In the genomic region with DNA sequence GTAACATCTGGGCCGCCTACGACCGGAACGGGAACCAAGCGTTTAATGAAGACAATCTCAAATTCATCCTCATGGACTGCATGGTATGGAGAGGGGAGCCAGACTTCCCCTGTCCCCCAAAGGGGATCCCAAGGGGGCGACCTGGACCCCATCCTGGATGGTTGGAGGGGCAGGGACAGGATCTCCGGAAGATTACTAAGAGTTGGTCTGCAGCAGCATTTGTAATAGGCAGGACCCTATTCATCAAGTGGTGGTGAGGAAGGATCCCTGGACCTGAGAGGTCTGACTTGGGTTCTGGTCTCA, we compare ENCODE assay signal across 1 cellular context.
TF ChIP-seq lines count a peak whose summit lies in the region.

No MANE protein-coding gene starts in this region.

TF ChIP-seq in H1, 55 proteins besides CTCF, POLR2A, EP300 and RAD21:
- TF ChIP-seq, protein P1, sequence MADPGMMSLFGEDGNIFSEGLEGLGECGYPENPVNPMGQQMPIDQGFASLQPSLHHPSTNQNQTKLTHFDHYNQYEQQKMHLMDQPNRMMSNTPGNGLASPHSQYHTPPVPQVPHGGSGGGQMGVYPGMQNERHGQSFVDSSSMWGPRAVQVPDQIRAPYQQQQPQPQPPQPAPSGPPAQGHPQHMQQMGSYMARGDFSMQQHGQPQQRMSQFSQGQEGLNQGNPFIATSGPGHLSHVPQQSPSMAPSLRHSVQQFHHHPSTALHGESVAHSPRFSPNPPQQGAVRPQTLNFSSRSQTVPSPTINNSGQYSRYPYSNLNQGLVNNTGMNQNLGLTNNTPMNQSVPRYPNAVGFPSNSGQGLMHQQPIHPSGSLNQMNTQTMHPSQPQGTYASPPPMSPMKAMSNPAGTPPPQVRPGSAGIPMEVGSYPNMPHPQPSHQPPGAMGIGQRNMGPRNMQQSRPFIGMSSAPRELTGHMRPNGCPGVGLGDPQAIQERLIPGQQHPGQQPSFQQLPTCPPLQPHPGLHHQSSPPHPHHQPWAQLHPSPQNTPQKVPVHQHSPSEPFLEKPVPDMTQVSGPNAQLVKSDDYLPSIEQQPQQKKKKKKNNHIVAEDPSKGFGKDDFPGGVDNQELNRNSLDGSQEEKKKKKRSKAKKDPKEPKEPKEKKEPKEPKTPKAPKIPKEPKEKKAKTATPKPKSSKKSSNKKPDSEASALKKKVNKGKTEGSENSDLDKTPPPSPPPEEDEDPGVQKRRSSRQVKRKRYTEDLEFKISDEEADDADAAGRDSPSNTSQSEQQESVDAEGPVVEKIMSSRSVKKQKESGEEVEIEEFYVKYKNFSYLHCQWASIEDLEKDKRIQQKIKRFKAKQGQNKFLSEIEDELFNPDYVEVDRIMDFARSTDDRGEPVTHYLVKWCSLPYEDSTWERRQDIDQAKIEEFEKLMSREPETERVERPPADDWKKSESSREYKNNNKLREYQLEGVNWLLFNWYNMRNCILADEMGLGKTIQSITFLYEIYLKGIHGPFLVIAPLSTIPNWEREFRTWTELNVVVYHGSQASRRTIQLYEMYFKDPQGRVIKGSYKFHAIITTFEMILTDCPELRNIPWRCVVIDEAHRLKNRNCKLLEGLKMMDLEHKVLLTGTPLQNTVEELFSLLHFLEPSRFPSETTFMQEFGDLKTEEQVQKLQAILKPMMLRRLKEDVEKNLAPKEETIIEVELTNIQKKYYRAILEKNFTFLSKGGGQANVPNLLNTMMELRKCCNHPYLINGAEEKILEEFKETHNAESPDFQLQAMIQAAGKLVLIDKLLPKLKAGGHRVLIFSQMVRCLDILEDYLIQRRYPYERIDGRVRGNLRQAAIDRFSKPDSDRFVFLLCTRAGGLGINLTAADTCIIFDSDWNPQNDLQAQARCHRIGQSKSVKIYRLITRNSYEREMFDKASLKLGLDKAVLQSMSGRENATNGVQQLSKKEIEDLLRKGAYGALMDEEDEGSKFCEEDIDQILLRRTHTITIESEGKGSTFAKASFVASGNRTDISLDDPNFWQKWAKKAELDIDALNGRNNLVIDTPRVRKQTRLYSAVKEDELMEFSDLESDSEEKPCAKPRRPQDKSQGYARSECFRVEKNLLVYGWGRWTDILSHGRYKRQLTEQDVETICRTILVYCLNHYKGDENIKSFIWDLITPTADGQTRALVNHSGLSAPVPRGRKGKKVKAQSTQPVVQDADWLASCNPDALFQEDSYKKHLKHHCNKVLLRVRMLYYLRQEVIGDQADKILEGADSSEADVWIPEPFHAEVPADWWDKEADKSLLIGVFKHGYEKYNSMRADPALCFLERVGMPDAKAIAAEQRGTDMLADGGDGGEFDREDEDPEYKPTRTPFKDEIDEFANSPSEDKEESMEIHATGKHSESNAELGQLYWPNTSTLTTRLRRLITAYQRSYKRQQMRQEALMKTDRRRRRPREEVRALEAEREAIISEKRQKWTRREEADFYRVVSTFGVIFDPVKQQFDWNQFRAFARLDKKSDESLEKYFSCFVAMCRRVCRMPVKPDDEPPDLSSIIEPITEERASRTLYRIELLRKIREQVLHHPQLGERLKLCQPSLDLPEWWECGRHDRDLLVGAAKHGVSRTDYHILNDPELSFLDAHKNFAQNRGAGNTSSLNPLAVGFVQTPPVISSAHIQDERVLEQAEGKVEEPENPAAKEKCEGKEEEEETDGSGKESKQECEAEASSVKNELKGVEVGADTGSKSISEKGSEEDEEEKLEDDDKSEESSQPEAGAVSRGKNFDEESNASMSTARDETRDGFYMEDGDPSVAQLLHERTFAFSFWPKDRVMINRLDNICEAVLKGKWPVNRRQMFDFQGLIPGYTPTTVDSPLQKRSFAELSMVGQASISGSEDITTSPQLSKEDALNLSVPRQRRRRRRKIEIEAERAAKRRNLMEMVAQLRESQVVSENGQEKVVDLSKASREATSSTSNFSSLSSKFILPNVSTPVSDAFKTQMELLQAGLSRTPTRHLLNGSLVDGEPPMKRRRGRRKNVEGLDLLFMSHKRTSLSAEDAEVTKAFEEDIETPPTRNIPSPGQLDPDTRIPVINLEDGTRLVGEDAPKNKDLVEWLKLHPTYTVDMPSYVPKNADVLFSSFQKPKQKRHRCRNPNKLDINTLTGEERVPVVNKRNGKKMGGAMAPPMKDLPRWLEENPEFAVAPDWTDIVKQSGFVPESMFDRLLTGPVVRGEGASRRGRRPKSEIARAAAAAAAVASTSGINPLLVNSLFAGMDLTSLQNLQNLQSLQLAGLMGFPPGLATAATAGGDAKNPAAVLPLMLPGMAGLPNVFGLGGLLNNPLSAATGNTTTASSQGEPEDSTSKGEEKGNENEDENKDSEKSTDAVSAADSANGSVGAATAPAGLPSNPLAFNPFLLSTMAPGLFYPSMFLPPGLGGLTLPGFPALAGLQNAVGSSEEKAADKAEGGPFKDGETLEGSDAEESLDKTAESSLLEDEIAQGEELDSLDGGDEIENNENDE (IDR thresholded peaks at IDR 0.05; ENCODE audit: insufficient replicate concordance, low read length) = no peak
- TF ChIP-seq EZH2 (IDR thresholded peaks at IDR 0.05; ENCODE audit: low read depth, low read length, severe bottlenecking) (no peak), BCL11A (IDR thresholded peaks at IDR 0.05; ENCODE audit: low read depth in 2 of 2, low read length in 2 of 2) (no peak), POLR2AphosphoS5 (IDR thresholded peaks at IDR 0.05; ENCODE audit: low read depth, low read length) (no peak), NRF1 (IDR thresholded peaks at IDR 0.05; ENCODE audit: low read depth, low read length) (no peak), SP1 (IDR thresholded peaks at IDR 0.05; ENCODE audit: low read depth, low read length) (no peak), KDM1A (IDR thresholded peaks at IDR 0.05; ENCODE audit: borderline replicate concordance, low read length) (no peak), CTBP2 (IDR thresholded peaks at IDR 0.05; ENCODE audit: borderline replicate concordance, insufficient read depth, insufficient read length, low read length) (no peak), NANOG (IDR thresholded peaks at IDR 0.05; ENCODE audit: insufficient read depth, low read depth, low read length, poor library complexity, severe bottlenecking) (no peak), HDAC2 (IDR thresholded peaks at IDR 0.05; ENCODE audit: borderline replicate concordance in 1 of 2, low read depth in 2 of 2, low read length in 2 of 2) (no peak), TAF7 (optimal IDR thresholded peaks at IDR 0.05; ENCODE audit: borderline replicate concordance, low read depth, low read length) (no peak), SP4 (IDR thresholded peaks at IDR 0.05; ENCODE audit: low read length) (no peak), PHF8 (conservative IDR thresholded peaks at IDR 0.05; ENCODE audit: low read depth, low read length) (no peak), CREB1 (IDR thresholded peaks at IDR 0.05) (no peak), CHD1 (IDR thresholded peaks at IDR 0.05; ENCODE audit: low read depth, low read length) (no peak)
- TF ChIP-seq, protein P2, sequence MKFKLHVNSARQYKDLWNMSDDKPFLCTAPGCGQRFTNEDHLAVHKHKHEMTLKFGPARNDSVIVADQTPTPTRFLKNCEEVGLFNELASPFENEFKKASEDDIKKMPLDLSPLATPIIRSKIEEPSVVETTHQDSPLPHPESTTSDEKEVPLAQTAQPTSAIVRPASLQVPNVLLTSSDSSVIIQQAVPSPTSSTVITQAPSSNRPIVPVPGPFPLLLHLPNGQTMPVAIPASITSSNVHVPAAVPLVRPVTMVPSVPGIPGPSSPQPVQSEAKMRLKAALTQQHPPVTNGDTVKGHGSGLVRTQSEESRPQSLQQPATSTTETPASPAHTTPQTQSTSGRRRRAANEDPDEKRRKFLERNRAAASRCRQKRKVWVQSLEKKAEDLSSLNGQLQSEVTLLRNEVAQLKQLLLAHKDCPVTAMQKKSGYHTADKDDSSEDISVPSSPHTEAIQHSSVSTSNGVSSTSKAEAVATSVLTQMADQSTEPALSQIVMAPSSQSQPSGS (IDR thresholded peaks at IDR 0.05; ENCODE audit: low read length) = no peak
- TF ChIP-seq, protein P3, sequence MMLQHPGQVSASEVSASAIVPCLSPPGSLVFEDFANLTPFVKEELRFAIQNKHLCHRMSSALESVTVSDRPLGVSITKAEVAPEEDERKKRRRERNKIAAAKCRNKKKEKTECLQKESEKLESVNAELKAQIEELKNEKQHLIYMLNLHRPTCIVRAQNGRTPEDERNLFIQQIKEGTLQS (IDR thresholded peaks at IDR 0.05; ENCODE audit: insufficient read depth, low read depth, low read length) = no peak
